Comparison of ENCODE assay signal across 12 cellular contexts in the genomic region with DNA sequence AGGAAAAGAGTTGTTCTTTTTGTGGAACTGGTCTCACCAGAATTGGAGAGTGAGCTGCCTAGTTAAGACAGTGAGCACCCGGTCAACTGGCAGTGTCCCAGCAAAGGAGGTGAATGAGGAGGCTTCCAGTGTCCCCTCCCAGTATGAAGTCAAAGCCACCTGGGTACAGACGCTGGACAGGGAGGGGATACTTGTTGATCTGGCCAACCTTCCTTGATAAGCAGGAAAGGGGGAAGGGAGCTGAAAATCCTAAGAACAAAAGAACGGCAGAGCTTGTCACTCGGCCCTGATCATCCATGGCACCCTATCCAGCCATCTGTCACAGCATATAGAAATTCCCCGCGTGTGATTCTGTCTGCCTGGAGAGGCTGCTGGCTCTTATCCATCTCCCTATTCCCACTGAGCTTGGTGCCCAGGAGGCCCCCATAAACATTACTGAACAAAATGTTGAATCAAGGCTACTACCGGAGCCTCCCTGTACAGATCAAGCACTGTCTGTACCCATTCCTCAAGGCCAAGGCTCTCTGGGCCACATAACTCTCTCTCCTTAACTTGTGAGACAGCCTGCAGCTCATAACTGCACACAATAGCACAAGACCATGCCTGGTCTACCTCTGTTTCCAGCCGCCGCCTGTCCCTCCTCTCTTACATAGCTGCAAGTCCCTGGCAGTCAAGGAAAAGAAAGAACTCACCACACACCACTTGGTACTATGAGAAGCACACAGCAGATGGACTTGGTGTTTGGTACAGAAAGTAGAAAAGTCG.
A peak's percentile ranks its signal among the peaks of the same experiment; 100 is the strongest.
DNase-seq lines count a peak whose midpoint lies in the region; ATAC-seq and TF ChIP-seq lines count a peak whose summit lies in the region.
"Had no signal": no experiment of that assay in that cellular context is flagged by ENCODE, and none has a peak within 500 bp of the region (broad histone marks: within the 10 kb centered on the region; RNA-seq: fewer than 3 reads in every experiment).

No MANE protein-coding gene starts in this region.

- H3K9me3 Mint-ChIP-seq in CD8-positive, alpha-beta memory T cell, result no peaks in the 10 kb centered on the region
- no peaks in the 10 kb centered on the region for H3K9me3 Mint-ChIP-seq in nephron progenitor cell
- H3K9me3 Mint-ChIP-seq: activated CD4-positive, alpha-beta T cell treated with anti-CD3 and anti-CD28 coated beads, Interleukin-2, amount 10 ng/mL, durations not matched to agents 7 days and 5 days; stimulated activated naive CD8-positive, alpha-beta T cell treated with anti-CD3 and anti-CD28 coated beads, Interleukin-15, Interleukin-2, amounts not matched to agents 100 ng/mL and 50 ng/mL, for 24 hours had no signal

- no peaks in the 10 kb centered on the region for H3K36me3 ChIP-seq in CD8-positive, alpha-beta memory T cell (ENCODE audit: insufficient read depth, low read length)
- peaks cover 26% of the 10 kb centered on the region for H3K36me3 ChIP-seq in KOPT-K1 (ENCODE audit: insufficient read depth, low read length)

- no peak overlapping the region for H3K4me3 ChIP-seq in CD8-positive, alpha-beta memory T cell (ENCODE audit: low read length)

- H3K9me3 ChIP-seq in CD8-positive, alpha-beta memory T cell (ENCODE audit: low read length), result no peaks in the 10 kb centered on the region
- H3K9me3 ChIP-seq in KOPT-K1 (ENCODE audit: insufficient read depth, low read length, poor library complexity, severe bottlenecking), result no peaks in the 10 kb centered on the region

- no peaks in the 10 kb centered on the region for H3K27me3 ChIP-seq in CD8-positive, alpha-beta memory T cell (ENCODE audit: insufficient read depth, low read length, poor library complexity, severe bottlenecking)

- DNase-seq in CD8-positive, alpha-beta memory T cell, result no peak
- DNase-seq in nephron progenitor cell (no peak), CD1c-positive myeloid dendritic cell (ENCODE audit: extremely low spot score) (no peak)
- DNase-seq: activated CD4-positive, alpha-beta T cell treated with anti-CD3 and anti-CD28 coated beads, Interleukin-2, amount 10 ng/mL, durations not matched to agents 7 days and 5 days; effector CD4-positive, alpha-beta T cell; NCI-H2081 treated with DMSO at 0.1 percent for 48 hours had no signal

- peak overlapping the region in 2 of 7 donors; percentile 2 to 49 for H3K4me3 Mint-ChIP-seq in CD8-positive, alpha-beta memory T cell
- peak overlapping the region; percentile 29 for H3K4me3 Mint-ChIP-seq in nephron progenitor cell
- H3K4me3 Mint-ChIP-seq: activated CD4-positive, alpha-beta T cell treated with anti-CD3 and anti-CD28 coated beads, Interleukin-2, amount 10 ng/mL, durations not matched to agents 7 days and 5 days; stimulated activated naive CD8-positive, alpha-beta T cell treated with anti-CD3 and anti-CD28 coated beads, Interleukin-15, Interleukin-2, amounts not matched to agents 100 ng/mL and 50 ng/mL, for 24 hours had no signal

- H3K27ac ChIP-seq in CD8-positive, alpha-beta memory T cell (ENCODE audit: low read depth, low read length), result no peak overlapping the region
- H3K27ac ChIP-seq in KOPT-K1 (ENCODE audit: low read depth, low read length, poor library complexity, severe bottlenecking), result peak overlapping the region; percentile 13
- H3K27ac ChIP-seq in cingulate gyrus (ENCODE audit: low read depth, low read length), result peak overlapping the region; percentile 29

- CTCF ChIA-PET in CD8-positive, alpha-beta memory T cell (lab: Charles Lee), result interaction anchor here (1.5 kb wide), 1 partner anchor 175 kb away, joined by 3 read pairs; no protein-coding TSS in a partner anchor

- H3K27me3 Mint-ChIP-seq in CD8-positive, alpha-beta memory T cell, result no peaks in the 10 kb centered on the region
- H3K27me3 Mint-ChIP-seq in nephron progenitor cell (ENCODE audit: low read depth, poor library complexity), result no peaks in the 10 kb centered on the region
- H3K27me3 Mint-ChIP-seq: activated CD4-positive, alpha-beta T cell treated with anti-CD3 and anti-CD28 coated beads, Interleukin-2, amount 10 ng/mL, durations not matched to agents 7 days and 5 days; stimulated activated naive CD8-positive, alpha-beta T cell treated with anti-CD3 and anti-CD28 coated beads, Interleukin-15, Interleukin-2, amounts not matched to agents 100 ng/mL and 50 ng/mL, for 24 hours had no signal

- H3K4me1 ChIP-seq in CD8-positive, alpha-beta memory T cell (ENCODE audit: insufficient read depth, low read length), result peaks cover 36% of the 10 kb centered on the region

- POLR2A ChIA-PET in CD8-positive, alpha-beta memory T cell (lab: Charles Lee), result interaction anchor here (0.5 kb wide), 1 partner anchor 257 kb away, joined by 4 read pairs; no protein-coding TSS in a partner anchor

- H3K36me3 Mint-ChIP-seq in CD8-positive, alpha-beta memory T cell, result peaks cover 0 to 2% (median 0%) of the 10 kb centered on the region in 3 donors
- peaks cover 31% of the 10 kb centered on the region for H3K36me3 Mint-ChIP-seq in nephron progenitor cell (ENCODE audit: low read depth)

- H3K4me1 Mint-ChIP-seq in CD8-positive, alpha-beta memory T cell, result peaks cover 65 to 75% (median 69%) of the 10 kb centered on the region in 3 donors
- H3K4me1 Mint-ChIP-seq in nephron progenitor cell, result peaks cover 83% of the 10 kb centered on the region

- ATAC-seq in HG03280 (IDR thresholded peaks at IDR 0.05; ENCODE audit: unreplicated experiment) (no peak), GM21825 (IDR thresholded peaks at IDR 0.05; ENCODE audit: unreplicated experiment) (no peak)
- no peak for ATAC-seq in activated CD4-positive, CD25-positive, alpha-beta regulatory T cell treated with anti-CD3 and anti-CD28 coated beads, Interleukin-2, amount 50 U/mL, for 24 hours

- H3K27ac Mint-ChIP-seq in CD8-positive, alpha-beta memory T cell, result peak overlapping the region in 5 of 8 donors; percentile 4 to 83 (median 25)
- H3K27ac Mint-ChIP-seq in nephron progenitor cell, result peak overlapping the region; percentile 81
- H3K27ac Mint-ChIP-seq: activated CD4-positive, alpha-beta T cell treated with anti-CD3 and anti-CD28 coated beads, Interleukin-2, amount 10 ng/mL, durations not matched to agents 7 days and 5 days; stimulated activated naive CD8-positive, alpha-beta T cell treated with anti-CD3 and anti-CD28 coated beads, Interleukin-15, Interleukin-2, amounts not matched to agents 100 ng/mL and 50 ng/mL, for 24 hours had no signal

- no peak for TF ChIP-seq CTCF in nephron progenitor cell (IDR thresholded peaks at IDR 0.05)
